ENCODE assay signal across 21 cellular contexts in genomic region chr20:44084439-44084838, GRCh38.
"Had no signal": no experiment of that assay in that cellular context is flagged by ENCODE, and none has a peak within 500 bp of the region (broad histone marks: within the 10 kb centered on the region; RNA-seq: fewer than 3 reads in every experiment).

No MANE protein-coding gene starts in this region.

- H3K27me3 Mint-ChIP-seq: progenitor cell of endocrine pancreas had no signal

- H3K27ac ChIP-seq: hepatocyte, ovary, skin epidermis, tibial nerve had no signal

- ATAC-seq: heart right ventricle; natural killer cell; sciatic nerve; stimulated activated naive B cell treated with anti-CD40 and anti-IgM and Interleukin-4, amounts not matched to agents 10 μg/mL and 1 μg/mL and 100 μg/mL, for 72 hours; stimulated activated naive CD8-positive, alpha-beta T cell treated with anti-CD3 and anti-CD28 coated beads, Interleukin-15, Interleukin-2, amounts not matched to agents 100 U/mL and 50 U/mL, for 24 hours had no signal

- H3K4me1 Mint-ChIP-seq: mesothelial cell of epicardium, naive B cell, natural killer cell had no signal

- H3K9me3 Mint-ChIP-seq: mesothelial cell of epicardium; natural killer cell; nephron progenitor cell; stimulated activated naive B cell treated with anti-CD40 and anti-IgM and Interleukin-4, amounts not matched to agents 10 μg/mL and 1 μg/mL and 100 μg/mL, for 72 hours; type B pancreatic cell had no signal

- H3K4me3 Mint-ChIP-seq: mesothelial cell of epicardium; naive B cell; natural killer cell; nephron progenitor cell; stimulated activated naive B cell treated with anti-CD40 and anti-IgM and Interleukin-4, amounts not matched to agents 10 μg/mL and 1 μg/mL and 100 μg/mL, for 72 hours; type B pancreatic cell had no signal

- H3K36me3 Mint-ChIP-seq: mesothelial cell of epicardium; naive B cell; natural killer cell; stimulated activated naive B cell treated with anti-CD40 and anti-IgM and Interleukin-4, amounts not matched to agents 10 μg/mL and 1 μg/mL and 100 μg/mL, for 72 hours; type B pancreatic cell had no signal

- H3K27ac Mint-ChIP-seq: mesothelial cell of epicardium; natural killer cell; nephron progenitor cell; progenitor cell of endocrine pancreas; stimulated activated naive B cell treated with anti-CD40 and anti-IgM and Interleukin-4, amounts not matched to agents 10 μg/mL and 1 μg/mL and 100 μg/mL, for 72 hours; type B pancreatic cell had no signal

- DNase-seq: heart right ventricle; left ventricle myocardium inferior; mesendoderm; naive B cell; natural killer cell; nephron progenitor cell; ovary; stimulated activated CD4-positive, alpha-beta T cell treated with anti-CD3 and anti-CD28 coated beads, Interleukin-12 subunit alpha, Interleukin-12 subunit beta, amount 100 ng/mL, for 4 hours; stimulated activated CD4-positive, alpha-beta T cell treated with anti-CD3 and anti-CD28 coated beads, Interleukin-15, amount 100 ng/mL, for 24 hours; stimulated activated CD4-positive, alpha-beta T cell treated with anti-CD3 and anti-CD28 coated beads, Interleukin-2, amount 100 ng/mL, for 24 hours; stimulated activated CD4-positive, alpha-beta T cell treated with anti-CD3 and anti-CD28 coated beads, Interleukin-4, amount 100 ng/mL, for 1 hour; stimulated activated naive B cell treated with anti-CD40 and anti-IgM and Interleukin-4, amounts not matched to agents 10 μg/mL and 1 μg/mL and 100 μg/mL, for 72 hours; stimulated activated naive CD8-positive, alpha-beta T cell treated with anti-CD3 and anti-CD28 coated beads, Interleukin-15, Interleukin-2, amounts not matched to agents 100 U/mL and 50 U/mL, for 24 hours; substantia nigra had no signal
